18 cellular contexts compared by ENCODE assay signal in genomic region chr12:26551385-26551784, GRCh38.
DNase-seq lines count a peak whose midpoint lies in the region; ATAC-seq, FAIRE-seq and TF ChIP-seq lines count a peak whose summit lies in the region.
"Had no signal": no experiment of that assay in that cellular context is flagged by ENCODE, and none has a peak within 500 bp of the region (broad histone marks: within the 10 kb centered on the region; RNA-seq: fewer than 3 reads in every experiment).

No MANE protein-coding gene starts in this region.

- H3K9me3 ChIP-seq in OCI-LY3 (ENCODE audit: insufficient read depth, low read length) = no peaks in the 10 kb centered on the region
- no peaks in the 10 kb centered on the region for H3K9me3 ChIP-seq in Peyer's patch

- no peak overlapping the region for H3K9ac ChIP-seq in OCI-LY3 (ENCODE audit: low read length)

- H3K79me2 ChIP-seq in OCI-LY3 (ENCODE audit: low read length) = no peaks in the 10 kb centered on the region

- H3K36me3 ChIP-seq in OCI-LY3 (replicated peaks; ENCODE audit: low read depth, low read length) (peaks cover 44% of the 10 kb centered on the region), Peyer's patch (no peaks in the 10 kb centered on the region)

- H3K4me3 Mint-ChIP-seq in stimulated activated effector memory CD8-positive, alpha-beta T cell treated with anti-CD3 and anti-CD28 coated beads, Interleukin-12 subunit alpha, Interleukin-12 subunit beta, amount 100 ng/mL, for 72 hours = no peak overlapping the region
- H3K4me3 Mint-ChIP-seq in activated T-cell treated with anti-CD3 and anti-CD28 coated beads, Interleukin-2, amount 50 U/mL, for 4 hours = no peak overlapping the region
- H3K4me3 Mint-ChIP-seq: CD4-positive, CD25-positive, alpha-beta regulatory T cell had no signal

- peak; percentile 66 for FAIRE-seq in GM12892 (lab: Jason Lieb, UNC)
- FAIRE-seq: GM18507 had no signal

- peaks cover 4% of the 10 kb centered on the region; the same call in 1 of the 2 replicates for H3K27me3 ChIP-seq in OCI-LY3 (ENCODE audit: low read depth, low read length)
- no peaks in the 10 kb centered on the region for H3K27me3 ChIP-seq in Peyer's patch

- peaks cover 49% of the 10 kb centered on the region for H4K20me1 ChIP-seq in OCI-LY3 (ENCODE audit: insufficient read depth, low read length)

- H3K27ac ChIP-seq in OCI-LY3 (ENCODE audit: low read length) = no peak overlapping the region
- H3K27ac ChIP-seq in Peyer's patch = no peak overlapping the region

- peaks cover 28% of the 10 kb centered on the region for H3K36me3 Mint-ChIP-seq in stimulated activated effector memory CD8-positive, alpha-beta T cell treated with anti-CD3 and anti-CD28 coated beads, Interleukin-12 subunit alpha, Interleukin-12 subunit beta, amount 100 ng/mL, for 72 hours
- H3K36me3 Mint-ChIP-seq in activated T-cell treated with anti-CD3 and anti-CD28 coated beads, Interleukin-2, amount 50 U/mL, for 4 hours (ENCODE audit: insufficient read depth) = peaks cover 63% of the 10 kb centered on the region

- H3K4me1 ChIP-seq in OCI-LY3 (ENCODE audit: low read length) = peaks cover 52% of the 10 kb centered on the region
- H3K4me1 ChIP-seq in Peyer's patch = no peaks in the 10 kb centered on the region

- H3K27ac Mint-ChIP-seq in stimulated activated effector memory CD8-positive, alpha-beta T cell treated with anti-CD3 and anti-CD28 coated beads, Interleukin-12 subunit alpha, Interleukin-12 subunit beta, amount 100 ng/mL, for 72 hours = peak overlapping the region; percentile 8

- H3K4me3 ChIP-seq in OCI-LY3 (ENCODE audit: low read length) (no peak overlapping the region), Peyer's patch (no peak overlapping the region)

- peaks cover 13% of the 10 kb centered on the region for H3K4me1 Mint-ChIP-seq in stimulated activated effector memory CD8-positive, alpha-beta T cell treated with anti-CD3 and anti-CD28 coated beads, Interleukin-12 subunit alpha, Interleukin-12 subunit beta, amount 100 ng/mL, for 72 hours
- no peaks in the 10 kb centered on the region for H3K4me1 Mint-ChIP-seq in activated T-cell treated with anti-CD3 and anti-CD28 coated beads, Interleukin-2, amount 50 U/mL, for 4 hours (ENCODE audit: low read depth)

- DNase-seq in GM12892 (ENCODE audit: insufficient read length) (no peak), Peyer's patch (no peak)
- no peak for DNase-seq in stimulated activated effector memory CD8-positive, alpha-beta T cell treated with anti-CD3 and anti-CD28 coated beads, Interleukin-12 subunit alpha, Interleukin-12 subunit beta, amount 100 ng/mL, for 72 hours (ENCODE audit: low spot score in 2 of 2)
- no peak for DNase-seq in activated T-cell treated with anti-CD3 and anti-CD28 coated beads, Interleukin-2, amount 50 U/mL, for 4 hours
- DNase-seq: CD4-positive, CD25-positive, alpha-beta regulatory T cell; DMS79; GOT3; HCEC 1CT; Kasumi-1; NCI-H1694; NCI-H2081; NCI-H446; NCI-H526 treated with DMSO at 0.1 percent for 48 hours; Right ventricle myocardium superior had no signal

- H3K27me3 Mint-ChIP-seq in activated T-cell treated with anti-CD3 and anti-CD28 coated beads, Interleukin-2, amount 50 U/mL, for 4 hours (ENCODE audit: low read depth) = no peaks in the 10 kb centered on the region
- H3K27me3 Mint-ChIP-seq: CD4-positive, CD25-positive, alpha-beta regulatory T cell had no signal

- TF ChIP-seq POLR2A in GM12892 (IDR thresholded peaks at IDR 0.05; ENCODE audit: low read depth, low read length) (no peak), Peyer's patch (IDR thresholded peaks at IDR 0.05) (no peak)

- no peak overlapping the region for H2AFZ ChIP-seq in OCI-LY3 (ENCODE audit: low read depth, low read length)

- no peaks in the 10 kb centered on the region for H3K9me3 Mint-ChIP-seq in stimulated activated effector memory CD8-positive, alpha-beta T cell treated with anti-CD3 and anti-CD28 coated beads, Interleukin-12 subunit alpha, Interleukin-12 subunit beta, amount 100 ng/mL, for 72 hours
- peaks cover 6% of the 10 kb centered on the region for H3K9me3 Mint-ChIP-seq in activated T-cell treated with anti-CD3 and anti-CD28 coated beads, Interleukin-2, amount 50 U/mL, for 4 hours

- peak; percentile 54 for ATAC-seq in GM21390 (IDR thresholded peaks at IDR 0.05; ENCODE audit: unreplicated experiment)
- ATAC-seq in stimulated activated effector memory CD8-positive, alpha-beta T cell treated with anti-CD3 and anti-CD28 coated beads, Interleukin-12 subunit alpha, Interleukin-12 subunit beta, amount 100 ng/mL, for 72 hours = peak; percentile 37
- ATAC-seq in HG02642 (IDR thresholded peaks at IDR 0.05; ENCODE audit: poor library complexity, unreplicated experiment) = no peak
- ATAC-seq in activated T-cell treated with anti-CD3 and anti-CD28 coated beads, Interleukin-2, amount 50 U/mL, for 4 hours = no peak

- TF ChIP-seq CTCF in OCI-LY3 (IDR thresholded peaks at IDR 0.05; ENCODE audit: low read depth, low read length) = no peak
- no peak for TF ChIP-seq CTCF in Peyer's patch (IDR thresholded peaks at IDR 0.05)

- peak overlapping the region; percentile 57 for H3K4me2 ChIP-seq in OCI-LY3 (ENCODE audit: low read length)

Comparison
In these comparisons a context has a peak if more than half of its experiments do, and no peak if none do; other contexts are left out.
1. ATAC-seq: peak in GM21390 (single experiment) and stimulated activated effector memory CD8-positive, alpha-beta T cell treated with anti-CD3 and anti-CD28 coated beads, Interleukin-12 subunit alpha, Interleukin-12 subunit beta, amount 100 ng/mL, for 72 hours (single experiment); none in HG02642 (single experiment) and activated T-cell treated with anti-CD3 and anti-CD28 coated beads, Interleukin-2, amount 50 U/mL, for 4 hours (0 of 2).